ENCODE assay signal across 18 cellular contexts in genomic region chr16:12829096-12829888, GRCh38. TPM values are rescaled to one million over a fixed set of nuclear protein-coding genes. Genes with fewer than 3 reads are reported as not detected.
DNase-seq lines count a peak whose midpoint lies in the region; ATAC-seq, FAIRE-seq and TF ChIP-seq lines count a peak whose summit lies in the region.
"Had no signal": no experiment of that assay in that cellular context is flagged by ENCODE, and none has a peak within 500 bp of the region (broad histone marks: within the 10 kb centered on the region; RNA-seq: fewer than 3 reads in every experiment).

No MANE protein-coding gene starts in this region.

- H2AFZ ChIP-seq in K562 (ENCODE audit: low read depth, low read length) = no peak overlapping the region

- no peak overlapping the region for H3K4me3 Mint-ChIP-seq in activated T-helper 1 cell treated with anti-CD3 and anti-CD28 coated beads, Interleukin-12 subunit alpha, Interleukin-12 subunit beta, Interleukin-2, Interleukin-4 antibody, amounts not matched to agents 30 ng/mL and 10 ng/mL and 1 ng/mL, durations not matched to agents 14 hours and 24 hours and 36 hours
- H3K4me3 Mint-ChIP-seq: CD4-positive, alpha-beta T cell had no signal

- H3K79me2 ChIP-seq in K562 (ENCODE audit: control insufficient read depth, insufficient read depth, low read length) = no peaks in the 10 kb centered on the region

- H3K4me1 Mint-ChIP-seq in activated T-helper 1 cell treated with anti-CD3 and anti-CD28 coated beads, Interleukin-12 subunit alpha, Interleukin-12 subunit beta, Interleukin-2, Interleukin-4 antibody, amounts not matched to agents 30 ng/mL and 10 ng/mL and 1 ng/mL, durations not matched to agents 14 hours and 24 hours and 36 hours (ENCODE audit: low read depth) = no peaks in the 10 kb centered on the region

- no peak for ATAC-seq in K562
- ATAC-seq in sciatic nerve = peak; percentile 81

- H3K9me3 Mint-ChIP-seq in activated T-helper 1 cell treated with anti-CD3 and anti-CD28 coated beads, Interleukin-12 subunit alpha, Interleukin-12 subunit beta, Interleukin-2, Interleukin-4 antibody, amounts not matched to agents 30 ng/mL and 10 ng/mL and 1 ng/mL, durations not matched to agents 14 hours and 24 hours and 36 hours = no peaks in the 10 kb centered on the region
- H3K9me3 Mint-ChIP-seq: CD4-positive, alpha-beta T cell had no signal

- no peak for DNase-seq in H54 (ENCODE audit: insufficient read length, low spot score)
- no peak for DNase-seq in K562 (ENCODE audit: extremely low read depth in 1 of 4, low spot score in 3 of 4)
- no peak for DNase-seq in sciatic nerve (ENCODE audit: low spot score)
- DNase-seq in activated T-cell treated with anti-CD3 and anti-CD28 coated beads, Interleukin-2, amount 50 U/mL, for 1 hour = no peak
- DNase-seq in activated T-helper 1 cell treated with anti-CD3 and anti-CD28 coated beads, Interleukin-12 subunit alpha, Interleukin-12 subunit beta, Interleukin-2, Interleukin-4 antibody, amounts not matched to agents 30 ng/mL and 10 ng/mL and 1 ng/mL, durations not matched to agents 14 hours and 24 hours and 36 hours (ENCODE audit: low spot score) = no peak
- no peak for DNase-seq in GF-D8 (lab: John Stamatoyannopoulos, UW)
- DNase-seq: AML-193; Caco-2; CD4-positive, alpha-beta T cell; DMS79; GDM1 had no signal

- CTCF ChIA-PET in K562 (lab: Yijun Ruan, JAX; ENCODE audit: low intra/inter-chr PET ratio) = no interaction called here

- no peak overlapping the region for H3K27ac ChIP-seq in K562 (ENCODE audit: extremely low read depth, low read depth, low read length)
- H3K27ac ChIP-seq: C4-2B had no signal

- H4K20me1 ChIP-seq in K562 (replicated peaks; ENCODE audit: control insufficient read depth, insufficient read depth, low read length) = no peaks in the 10 kb centered on the region; the same call in 1 of the 2 replicates

- H3K4me1 ChIP-seq in K562 (replicated peaks in 1 of 2; ENCODE audit: control insufficient read depth in 2 of 2, insufficient read depth in 2 of 2, low read length in 2 of 2) = no peaks in the 10 kb centered on the region
- H3K4me1 ChIP-seq: Caco-2, HAP-1 had no signal

- intact Hi-C loops in K562 (cut with micrococcal nuclease) (no loop called here), sciatic nerve (cut with DNase I) (loop anchor here (5.0 kb wide), 1 partner anchor 1698 kb away; no protein-coding TSS in a partner anchor)
- intact Hi-C loops in activated T-helper 1 cell treated with anti-CD3 and anti-CD28 coated beads, Interleukin-12 subunit alpha, Interleukin-12 subunit beta, Interleukin-2, Interleukin-4 antibody, amounts not matched to agents 30 ng/mL and 10 ng/mL and 1 ng/mL, durations not matched to agents 14 hours and 24 hours and 36 hours (cut with micrococcal nuclease) = no loop called here

- 2% methylated on average over 11 of the region's 11 CpGs for whole genome bisulfite sequencing in K562 (ENCODE audit: insufficient coverage, low coverage, missing lambda C conversion rate)

- H3K9me1 ChIP-seq in K562 (ENCODE audit: control insufficient read depth, insufficient read depth, low read length) = no peaks in the 10 kb centered on the region

- peaks cover 12% of the 10 kb centered on the region for H3K27me3 Mint-ChIP-seq in activated T-helper 1 cell treated with anti-CD3 and anti-CD28 coated beads, Interleukin-12 subunit alpha, Interleukin-12 subunit beta, Interleukin-2, Interleukin-4 antibody, amounts not matched to agents 30 ng/mL and 10 ng/mL and 1 ng/mL, durations not matched to agents 14 hours and 24 hours and 36 hours (ENCODE audit: insufficient read depth)

- FAIRE-seq in H54 (lab: Jason Lieb, UNC) (peak; percentile 58), K562 (lab: Jason Lieb, UNC) (no peak)
- FAIRE-seq: A204.1, D721Med, GM19239, H1 had no signal

- no peak overlapping the region for H3K4me3 ChIP-seq in K562
- H3K4me3 ChIP-seq: HAP-1 had no signal

- no peaks in the 10 kb centered on the region for H3K9me3 ChIP-seq in K562 (replicated peaks; ENCODE audit: control insufficient read depth, insufficient read depth, low read depth, low read length)
- H3K9me3 ChIP-seq: Caco-2 had no signal

- no peaks in the 10 kb centered on the region for H3K36me3 ChIP-seq in K562 (ENCODE audit: control insufficient read depth, insufficient read depth, low read length)
- H3K36me3 ChIP-seq: HAP-1 had no signal

- no peak for TF ChIP-seq EP300 in K562 (IDR thresholded peaks at IDR 0.05; ENCODE audit: low read length)

- H3K27ac Mint-ChIP-seq in activated T-helper 1 cell treated with anti-CD3 and anti-CD28 coated beads, Interleukin-12 subunit alpha, Interleukin-12 subunit beta, Interleukin-2, Interleukin-4 antibody, amounts not matched to agents 30 ng/mL and 10 ng/mL and 1 ng/mL, durations not matched to agents 14 hours and 24 hours and 36 hours = no peak overlapping the region
- H3K27ac Mint-ChIP-seq: CD4-positive, alpha-beta T cell had no signal

- POLR2A ChIA-PET in K562 (lab: Yijun Ruan, JAX) = interaction anchor here (0.6 kb wide), 1 partner anchor 198 kb away, joined by 3 read pairs; no protein-coding TSS in a partner anchor

- no TSS peak for BruUV-seq in K562 (replicated peaks; lab: Mats Ljungman, UMichigan)

- no peak overlapping the region for H3K4me2 ChIP-seq in K562 (ENCODE audit: insufficient read depth, low read length)

- H3K36me3 Mint-ChIP-seq in activated T-helper 1 cell treated with anti-CD3 and anti-CD28 coated beads, Interleukin-12 subunit alpha, Interleukin-12 subunit beta, Interleukin-2, Interleukin-4 antibody, amounts not matched to agents 30 ng/mL and 10 ng/mL and 1 ng/mL, durations not matched to agents 14 hours and 24 hours and 36 hours (ENCODE audit: low read depth) = no peaks in the 10 kb centered on the region

- no peak for TF ChIP-seq RAD21 in K562 (CRISPR knock-in tag; conservative IDR thresholded peaks at IDR 0.05 in 1 of 2, IDR thresholded peaks at IDR 0.05 in 1 of 2)

- TF ChIP-seq POLR2A in H54 (IDR thresholded peaks at IDR 0.05; ENCODE audit: low read depth, low read length) (no peak), K562 (conservative IDR thresholded peaks at IDR 0.05) (no peak)

- H3K27me3 ChIP-seq in K562 (ENCODE audit: control insufficient read depth in 2 of 2, insufficient read depth in 2 of 2, low read length in 2 of 2) = peaks cover 5 to 13% of the 10 kb centered on the region in 2 experiments; a peak in 3 of 5 replicates

- in situ Hi-C loops in K562 (cut with MboI) = loop anchor here (10.0 kb wide), 1 partner anchor 374 kb away; no protein-coding TSS in a partner anchor

- TF ChIP-seq CTCF in K562 (IDR thresholded peaks at IDR 0.05 in 2 of 3, conservative IDR thresholded peaks at IDR 0.05 in 1 of 3; ENCODE audit: insufficient read depth in 2 of 3, low read depth in 1 of 3, low read length in 3 of 3) = no peak

- H3K9ac ChIP-seq in K562 (ENCODE audit: insufficient read depth in 1 of 2, low read depth in 2 of 2, low read length in 2 of 2) = no peak overlapping the region

TF ChIP-seq in K562, 482 proteins besides CTCF, POLR2A, EP300 and RAD21:
- TF ChIP-seq RBM25 (IDR thresholded peaks at IDR 0.05; ENCODE audit: low read depth, low read length, severe bottlenecking) (peak; percentile 87), ADNP (tag; IDR thresholded peaks at IDR 0.05) (peak; percentile 60; the same call in 1 of the 2 replicates), JUNB (CRISPR knock-in tag; conservative IDR thresholded peaks at IDR 0.05) (no peak)

RNA-seq across cellular contexts. Expression of gene CPPED1, which starts 25.6 kb away (rescaled TPM):
- 30.3 and 41.3 TPM in 2 replicates for total RNA-seq in K562 (2011; cell fraction: chromatin; rRNA removed; ENCODE audit: low replicate concordance)
- 26.2 and 31.9 TPM in 2 replicates for total RNA-seq in K562 (2011; cell fraction: nucleolus; rRNA removed)
- 25.7 and 32.7 TPM in 2 replicates for total RNA-seq in K562 (2011; cell fraction: nucleoplasm; rRNA removed)
- total RNA-seq in K562 (2014; rRNA removed) = 7.5 and 7.6 TPM in 2 replicates
- 16.9 and 20.2 TPM in 2 replicates for total RNA-seq in K562 (2014; rRNA removed; fragmentation: Illumina TruSeq; extraction: Trizol)
- 21.3 and 22.2 TPM in 2 replicates for total RNA-seq in K562 (2015; rRNA removed; fragmentation: Illumina TruSeq; extraction: Trizol)
- 21.3 and 22.2 TPM in 2 replicates for total RNA-seq in K562 (2021)
- 25.7 TPM in 2 replicates for polyA plus RNA-seq in K562 (2011; rRNA removed)
- 13.6 and 16.0 TPM in 2 replicates for polyA plus RNA-seq in K562 (2011; cell fraction: cytosol; rRNA removed)
- 8.9 and 12.8 TPM in 2 replicates for polyA plus RNA-seq in K562 (2011; cell fraction: nucleus; rRNA removed)
- polyA plus RNA-seq in K562 (2012) = 15.6 and 22.8 TPM in 2 replicates
- 19.0 and 22.5 TPM in 2 replicates for polyA plus RNA-seq in K562 (2014; fragmentation: Illumina TruSeq; extraction: Trizol)
- polyA plus RNA-seq in K562 (2014; fragmentation: Nextera tagmentation; extraction: Ambion mirVana) = 10 to 100 TPM; 11.4 to 13.6 TPM
- 14.4 and 15.3 TPM in 2 replicates for polyA plus RNA-seq in K562 (2014; rRNA removed)
- polyA minus RNA-seq in K562 (2011; rRNA and poly(A)+ RNA removed) = 21.1 and 24.1 TPM in 2 replicates
- polyA minus RNA-seq in K562 (2011; cell fraction: cytosol; rRNA and poly(A)+ RNA removed) = 10.1 and 10.3 TPM in 2 replicates
- polyA minus RNA-seq in K562 (2011; cell fraction: nucleus; rRNA and poly(A)+ RNA removed) = 8.9 and 21.4 TPM in 2 replicates
- total RNA-seq in sciatic nerve = 19.7 TPM
- 5.0 and 5.4 TPM in 2 replicates for total RNA-seq in activated T-helper 1 cell treated with anti-CD3 and anti-CD28 coated beads, Interleukin-12 subunit alpha, Interleukin-12 subunit beta, Interleukin-2, Interleukin-4 antibody, amounts not matched to agents 30 ng/mL and 10 ng/mL and 1 ng/mL, durations not matched to agents 14 hours and 24 hours and 36 hours
- total RNA-seq: HT-29 had no signal
